In the genomic region with DNA sequence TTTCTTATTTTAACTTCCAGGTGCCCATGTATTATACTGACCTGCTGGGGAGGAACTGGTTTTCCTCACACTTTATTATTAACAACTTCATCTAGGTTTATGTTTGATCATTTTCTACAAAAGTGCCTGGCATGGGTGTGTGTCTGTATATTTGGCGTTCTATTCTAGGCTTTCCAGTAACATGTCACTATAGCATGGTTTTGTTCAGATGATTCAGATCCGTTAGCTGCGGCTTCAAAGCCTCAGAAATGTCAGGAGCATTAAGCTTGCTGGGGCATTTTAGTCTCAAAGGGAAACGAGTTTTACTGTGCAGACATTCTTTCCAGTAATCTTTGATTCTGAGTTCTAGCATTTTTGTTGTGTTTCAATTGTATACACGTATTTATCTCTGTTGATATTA, we compare ENCODE assay signal across 2 cellular contexts.
TF ChIP-seq lines count a peak whose summit lies in the region.

No MANE protein-coding gene starts in this region.

TF ChIP-seq in SK-N-SH, 30 proteins besides CTCF, POLR2A, EP300 and RAD21 (continued from another document):
- TF ChIP-seq, protein P1, sequence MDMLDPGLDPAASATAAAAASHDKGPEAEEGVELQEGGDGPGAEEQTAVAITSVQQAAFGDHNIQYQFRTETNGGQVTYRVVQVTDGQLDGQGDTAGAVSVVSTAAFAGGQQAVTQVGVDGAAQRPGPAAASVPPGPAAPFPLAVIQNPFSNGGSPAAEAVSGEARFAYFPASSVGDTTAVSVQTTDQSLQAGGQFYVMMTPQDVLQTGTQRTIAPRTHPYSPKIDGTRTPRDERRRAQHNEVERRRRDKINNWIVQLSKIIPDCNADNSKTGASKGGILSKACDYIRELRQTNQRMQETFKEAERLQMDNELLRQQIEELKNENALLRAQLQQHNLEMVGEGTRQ (IDR thresholded peaks at IDR 0.05; ENCODE audit: borderline replicate concordance, low read depth, low read length): no peak
- no peak for TF ChIP-seq EZH2phosphoT487 (IDR thresholded peaks at IDR 0.05; ENCODE audit: borderline replicate concordance, low read depth)

TF ChIP-seq in SK-N-SH treated with all-trans-retinoic acid at 6 μM for 48 hours, 23 proteins besides CTCF, POLR2A, EP300 and RAD21 (continued from another document):
- no peak for TF ChIP-seq ZNF565 (CRISPR knock-in tag; conservative IDR thresholded peaks at IDR 0.05; ENCODE audit: low read depth)
- TF ChIP-seq RARB (CRISPR knock-in tag; IDR thresholded peaks at IDR 0.05): no peak
- TF ChIP-seq, protein P2, sequence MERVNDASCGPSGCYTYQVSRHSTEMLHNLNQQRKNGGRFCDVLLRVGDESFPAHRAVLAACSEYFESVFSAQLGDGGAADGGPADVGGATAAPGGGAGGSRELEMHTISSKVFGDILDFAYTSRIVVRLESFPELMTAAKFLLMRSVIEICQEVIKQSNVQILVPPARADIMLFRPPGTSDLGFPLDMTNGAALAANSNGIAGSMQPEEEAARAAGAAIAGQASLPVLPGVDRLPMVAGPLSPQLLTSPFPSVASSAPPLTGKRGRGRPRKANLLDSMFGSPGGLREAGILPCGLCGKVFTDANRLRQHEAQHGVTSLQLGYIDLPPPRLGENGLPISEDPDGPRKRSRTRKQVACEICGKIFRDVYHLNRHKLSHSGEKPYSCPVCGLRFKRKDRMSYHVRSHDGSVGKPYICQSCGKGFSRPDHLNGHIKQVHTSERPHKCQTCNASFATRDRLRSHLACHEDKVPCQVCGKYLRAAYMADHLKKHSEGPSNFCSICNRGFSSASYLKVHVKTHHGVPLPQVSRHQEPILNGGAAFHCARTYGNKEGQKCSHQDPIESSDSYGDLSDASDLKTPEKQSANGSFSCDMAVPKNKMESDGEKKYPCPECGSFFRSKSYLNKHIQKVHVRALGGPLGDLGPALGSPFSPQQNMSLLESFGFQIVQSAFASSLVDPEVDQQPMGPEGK (CRISPR knock-in tag; IDR thresholded peaks at IDR 0.05; ENCODE audit: borderline replicate concordance): no peak
- TF ChIP-seq ZFP30 (CRISPR knock-in tag; IDR thresholded peaks at IDR 0.05): no peak
- TF ChIP-seq, protein P3, sequence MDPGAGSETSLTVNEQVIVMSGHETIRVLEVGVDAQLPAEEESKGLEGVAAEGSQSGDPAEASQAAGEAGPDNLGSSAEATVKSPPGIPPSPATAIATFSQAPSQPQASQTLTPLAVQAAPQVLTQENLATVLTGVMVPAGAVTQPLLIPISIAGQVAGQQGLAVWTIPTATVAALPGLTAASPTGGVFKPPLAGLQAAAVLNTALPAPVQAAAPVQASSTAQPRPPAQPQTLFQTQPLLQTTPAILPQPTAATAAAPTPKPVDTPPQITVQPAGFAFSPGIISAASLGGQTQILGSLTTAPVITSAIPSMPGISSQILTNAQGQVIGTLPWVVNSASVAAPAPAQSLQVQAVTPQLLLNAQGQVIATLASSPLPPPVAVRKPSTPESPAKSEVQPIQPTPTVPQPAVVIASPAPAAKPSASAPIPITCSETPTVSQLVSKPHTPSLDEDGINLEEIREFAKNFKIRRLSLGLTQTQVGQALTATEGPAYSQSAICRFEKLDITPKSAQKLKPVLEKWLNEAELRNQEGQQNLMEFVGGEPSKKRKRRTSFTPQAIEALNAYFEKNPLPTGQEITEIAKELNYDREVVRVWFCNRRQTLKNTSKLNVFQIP (CRISPR knock-in tag; IDR thresholded peaks at IDR 0.05; ENCODE audit: borderline replicate concordance, low read depth): no peak
- TF ChIP-seq TOX (CRISPR knock-in tag; IDR thresholded peaks at IDR 0.05; ENCODE audit: borderline replicate concordance): no peak
- TF ChIP-seq ZNF70 (CRISPR knock-in tag; IDR thresholded peaks at IDR 0.05): no peak
- TF ChIP-seq CSDC2 (CRISPR knock-in tag; IDR thresholded peaks at IDR 0.05): no peak
- no peak for TF ChIP-seq GLIS3 (CRISPR knock-in tag; IDR thresholded peaks at IDR 0.05)
- no peak for TF ChIP-seq ARNTL (CRISPR knock-in tag; IDR thresholded peaks at IDR 0.05; ENCODE audit: borderline replicate concordance, low read depth)
- no peak for TF ChIP-seq OSR1 (CRISPR knock-in tag; IDR thresholded peaks at IDR 0.05)
- TF ChIP-seq, protein P4, sequence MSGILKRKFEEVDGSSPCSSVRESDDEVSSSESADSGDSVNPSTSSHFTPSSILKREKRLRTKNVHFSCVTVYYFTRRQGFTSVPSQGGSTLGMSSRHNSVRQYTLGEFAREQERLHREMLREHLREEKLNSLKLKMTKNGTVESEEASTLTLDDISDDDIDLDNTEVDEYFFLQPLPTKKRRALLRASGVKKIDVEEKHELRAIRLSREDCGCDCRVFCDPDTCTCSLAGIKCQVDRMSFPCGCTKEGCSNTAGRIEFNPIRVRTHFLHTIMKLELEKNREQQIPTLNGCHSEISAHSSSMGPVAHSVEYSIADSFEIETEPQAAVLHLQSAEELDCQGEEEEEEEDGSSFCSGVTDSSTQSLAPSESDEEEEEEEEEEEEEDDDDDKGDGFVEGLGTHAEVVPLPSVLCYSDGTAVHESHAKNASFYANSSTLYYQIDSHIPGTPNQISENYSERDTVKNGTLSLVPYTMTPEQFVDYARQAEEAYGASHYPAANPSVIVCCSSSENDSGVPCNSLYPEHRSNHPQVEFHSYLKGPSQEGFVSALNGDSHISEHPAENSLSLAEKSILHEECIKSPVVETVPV (CRISPR knock-in tag; IDR thresholded peaks at IDR 0.05): no peak
- TF ChIP-seq BACH2 (CRISPR knock-in tag; IDR thresholded peaks at IDR 0.05; ENCODE audit: borderline replicate concordance): no peak
- TF ChIP-seq, protein P5, sequence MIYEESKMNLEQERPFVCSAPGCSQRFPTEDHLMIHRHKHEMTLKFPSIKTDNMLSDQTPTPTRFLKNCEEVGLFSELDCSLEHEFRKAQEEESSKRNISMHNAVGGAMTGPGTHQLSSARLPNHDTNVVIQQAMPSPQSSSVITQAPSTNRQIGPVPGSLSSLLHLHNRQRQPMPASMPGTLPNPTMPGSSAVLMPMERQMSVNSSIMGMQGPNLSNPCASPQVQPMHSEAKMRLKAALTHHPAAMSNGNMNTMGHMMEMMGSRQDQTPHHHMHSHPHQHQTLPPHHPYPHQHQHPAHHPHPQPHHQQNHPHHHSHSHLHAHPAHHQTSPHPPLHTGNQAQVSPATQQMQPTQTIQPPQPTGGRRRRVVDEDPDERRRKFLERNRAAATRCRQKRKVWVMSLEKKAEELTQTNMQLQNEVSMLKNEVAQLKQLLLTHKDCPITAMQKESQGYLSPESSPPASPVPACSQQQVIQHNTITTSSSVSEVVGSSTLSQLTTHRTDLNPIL (CRISPR knock-in tag; IDR thresholded peaks at IDR 0.05; ENCODE audit: low read depth): no peak
- no peak for TF ChIP-seq ESRRG (CRISPR knock-in tag; IDR thresholded peaks at IDR 0.05)
